7 cellular contexts compared by ENCODE assay signal in genomic region chr1:100038401-100039306, GRCh38.
DNase-seq lines count a peak whose midpoint lies in the region; ATAC-seq lines count a peak whose summit lies in the region.

No MANE protein-coding gene starts in this region.

- peaks cover 26% of the 10 kb centered on the region for H3K36me3 Mint-ChIP-seq in central memory CD8-positive, alpha-beta T cell (ENCODE audit: insufficient read depth)

- DNase-seq in NCI-H1417 treated with DMSO at 0.1 percent for 48 hours (lab: John Stamatoyannopoulos, UW), result peak; percentile 11
- DNase-seq in central memory CD8-positive, alpha-beta T cell (ENCODE audit: low spot score in 2 of 2), result peak; percentile 59 to 64
- peak; percentile 47 for DNase-seq in kidney glomerular epithelial cell (lab: John Stamatoyannopoulos, UW)
- peak; percentile 57 to 63 for DNase-seq in stimulated activated CD4-positive, alpha-beta T cell treated with anti-CD3 and anti-CD28 coated beads, Interleukin-1b, Interleukin-23, amount 100 ng/mL, for 4 hours (ENCODE audit: low read depth in 2 of 2)

- peak overlapping the region; percentile 97 for H3K4me3 Mint-ChIP-seq in central memory CD8-positive, alpha-beta T cell

- no peaks in the 10 kb centered on the region for H3K27me3 Mint-ChIP-seq in central memory CD8-positive, alpha-beta T cell

- H3K4me1 Mint-ChIP-seq in central memory CD8-positive, alpha-beta T cell, result peaks cover 39% of the 10 kb centered on the region

- no peaks in the 10 kb centered on the region for H3K9me3 Mint-ChIP-seq in central memory CD8-positive, alpha-beta T cell

- ATAC-seq in GM18498 (IDR thresholded peaks at IDR 0.05; ENCODE audit: unreplicated experiment), result peak; percentile 55
- ATAC-seq in HG02642 (IDR thresholded peaks at IDR 0.05; ENCODE audit: poor library complexity, unreplicated experiment), result peak; percentile 61
- ATAC-seq in activated CD4-positive, CD25-positive, alpha-beta regulatory T cell treated with anti-CD3 and anti-CD28 coated beads, Interleukin-2, amount 50 U/mL, for 24 hours, result peak; percentile 70 to 71
- peak; percentile 53 for ATAC-seq in central memory CD8-positive, alpha-beta T cell (replicated peaks; ENCODE audit: extremely low read depth, poor library complexity, severe bottlenecking)

- H3K27ac Mint-ChIP-seq in central memory CD8-positive, alpha-beta T cell (ENCODE audit: low read depth), result peak overlapping the region; percentile 99

Comparison
In these comparisons a context has a peak if more than half of its experiments do, and no peak if none do; other contexts are left out.
1. Peak in every context shown above with its lines: DNase-seq and ATAC-seq.
2. DNase-seq: peak in every context shown above with its lines; median percentile 62 in central memory CD8-positive, alpha-beta T cell; 60 in stimulated activated CD4-positive, alpha-beta T cell treated with anti-CD3 and anti-CD28 coated beads, Interleukin-1b, Interleukin-23, amount 100 ng/mL, for 4 hours; 47 in kidney glomerular epithelial cell; 11 in NCI-H1417 treated with DMSO at 0.1 percent for 48 hours.